Comparison of ENCODE assay signal across 28 cellular contexts in the genomic region with DNA sequence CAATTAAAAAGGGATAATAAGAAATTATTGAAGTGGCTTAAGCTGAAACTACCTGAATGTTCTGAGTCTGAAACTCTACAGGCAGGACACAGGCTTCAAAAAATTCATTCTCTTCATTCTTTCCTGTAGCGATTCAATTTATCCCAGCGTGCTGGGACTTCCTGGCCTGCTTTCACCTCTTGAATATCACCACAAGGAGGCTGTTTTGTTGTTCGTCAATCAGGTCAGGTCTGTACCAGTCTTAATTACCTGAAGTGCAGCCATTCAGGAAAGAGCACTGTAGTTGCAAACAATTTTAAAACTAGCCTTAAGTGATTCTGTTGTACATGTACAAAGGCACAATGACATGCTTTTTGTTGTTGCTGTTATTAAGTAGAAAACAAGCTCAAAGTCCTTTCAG. TPM values are rescaled to one million over a fixed set of nuclear protein-coding genes. Genes with fewer than 3 reads are reported as not detected.
A peak's percentile ranks its signal among the peaks of the same experiment; 100 is the strongest.
DNase-seq lines count a peak whose midpoint lies in the region; ATAC-seq and TF ChIP-seq lines count a peak whose summit lies in the region.
"Had no signal": no experiment of that assay in that cellular context is flagged by ENCODE, and none has a peak within 500 bp of the region (broad histone marks: within the 10 kb centered on the region; RNA-seq: fewer than 3 reads in every experiment).

No MANE protein-coding gene starts in this region.

- TF ChIP-seq CTCF in epithelial cell of esophagus (IDR thresholded peaks at IDR 0.05; ENCODE audit: insufficient read depth, low read depth, low read length, missing control alignments) (peak; percentile 29), GM13977 (IDR thresholded peaks at IDR 0.05; ENCODE audit: extremely low read depth, insufficient read depth, missing control alignments) (no peak)

- no peak overlapping the region for H3K4me3 ChIP-seq in epithelial cell of esophagus (ENCODE audit: low read length)
- H3K4me3 ChIP-seq: left lung, SJSA1, stomach, vagina had no signal

- DNase-seq in NCI-H748 (lab: John Stamatoyannopoulos, UW; ENCODE audit: unreplicated experiment) (peak; percentile 4), NCI-H748 treated with DMSO at 0.1 percent for 48 hours (lab: John Stamatoyannopoulos, UW) (no peak), NCI-H2107 treated with DMSO at 0.1 percent for 48 hours (lab: John Stamatoyannopoulos, UW; ENCODE audit: unreplicated experiment) (peak; percentile 92), epithelial cell of esophagus (ENCODE audit: low read depth) (peak; percentile 6), renal cortical epithelial cell (ENCODE audit: low read depth) (peak; percentile 28), AG08396 (ENCODE audit: low spot score) (no peak), GM13977 (ENCODE audit: low spot score) (no peak)
- DNase-seq: activated CD4-positive, alpha-beta T cell treated with anti-CD3 and anti-CD28 coated beads for 48 hours; activated CD8-positive, alpha-beta memory T cell treated with anti-CD3 and anti-CD28 coated beads for 24 hours; CD4-positive, alpha-beta T cell; left lung; MM.1S; NCI-H1417 treated with DMSO at 0.1 percent for 48 hours; NCI-H226; NCI-H82; stimulated activated CD8-positive, alpha-beta memory T cell treated with anti-CD3 and anti-CD28 coated beads, Interleukin-4, amount 100 ng/mL, for 48 hours; stomach; T-helper 9 cell had no signal

- ATAC-seq in HG03469 (IDR thresholded peaks at IDR 0.05; ENCODE audit: unreplicated experiment): no peak
- ATAC-seq: activated naive CD4-positive, alpha-beta T cell treated with anti-CD3 and anti-CD28 coated beads, Interleukin-2, amount 50 U/mL, for 72 hours; HCT116; left lung; sciatic nerve had no signal

- in situ Hi-C loops in GM13977 (cut with MboI; ENCODE audit: low pct_unique_long_range_greater_than_20kb, low sequenced_read_pairs, unreplicated experiment): no loop called here

RNA-seq across cellular contexts. Expression of gene FYB2, which starts 38.4 kb away (rescaled TPM):
- total RNA-seq in renal cortical epithelial cell: 0.05 TPM in 1 of 2 replicates, not detected in the other
- total RNA-seq: activated naive CD4-positive, alpha-beta T cell treated with anti-CD3 and anti-CD28 coated beads, Interleukin-2, amount 50 U/mL, for 72 hours; CD4-positive, alpha-beta T cell; mesenteric fat pad; myocyte; posterior vena cava; RPMI7951; sciatic nerve; vagina had no signal

Comparison
In these comparisons a context has a peak if more than half of its experiments do, and no peak if none do; other contexts are left out.
1. DNase-seq: peak in NCI-H748 (single experiment), NCI-H2107 treated with DMSO at 0.1 percent for 48 hours (single experiment), epithelial cell of esophagus (single experiment) and renal cortical epithelial cell (single experiment); none in NCI-H748 treated with DMSO at 0.1 percent for 48 hours (single experiment), AG08396 (single experiment) and GM13977 (single experiment).